ENCODE assay signal across 16 cellular contexts in the genomic region with DNA sequence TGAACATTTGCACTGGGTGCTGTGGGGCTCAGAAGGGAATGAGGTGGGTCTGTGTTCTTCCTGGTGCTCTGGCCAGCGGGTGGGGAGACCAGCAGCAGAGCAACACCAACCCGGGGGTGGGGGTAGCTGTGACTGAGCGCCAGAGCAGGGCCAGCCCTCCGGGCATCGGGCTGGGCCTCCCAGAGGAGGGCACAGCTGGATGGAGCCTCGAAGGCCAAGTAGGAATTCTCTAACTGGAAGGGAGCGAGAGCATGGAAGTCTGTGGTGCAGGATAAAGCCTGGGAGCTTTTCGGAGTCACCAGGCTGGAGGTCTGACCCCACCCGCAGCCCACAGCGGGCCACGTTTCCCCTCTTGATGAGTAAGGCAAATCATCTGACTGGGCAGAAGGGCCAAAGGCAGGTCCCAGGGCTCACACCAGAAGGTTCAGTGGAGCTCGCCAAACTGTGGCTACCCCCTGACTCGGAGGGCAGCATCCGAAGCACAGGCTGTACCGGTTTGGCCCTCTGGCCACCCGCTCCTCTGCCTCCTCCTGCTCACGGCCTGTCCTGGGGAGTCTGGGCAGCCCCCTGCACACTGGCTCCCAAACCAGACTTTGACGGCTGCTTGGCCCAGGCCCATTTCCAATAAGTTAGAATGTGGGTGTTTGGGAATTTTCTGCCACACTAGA. TPM values are rescaled to one million over a fixed set of nuclear protein-coding genes. Genes with fewer than 3 reads are reported as not detected.
DNase-seq lines count a peak whose midpoint lies in the region; ATAC-seq, FAIRE-seq and TF ChIP-seq lines count a peak whose summit lies in the region.
"Had no signal": no experiment of that assay in that cellular context is flagged by ENCODE, and none has a peak within 500 bp of the region (broad histone marks: within the 10 kb centered on the region; RNA-seq: fewer than 3 reads in every experiment).

No MANE protein-coding gene starts in this region.

- 66 to 83% methylated on average over 10 to 18 of the region's 18 CpGs for WGBS in body of pancreas, 2 donors
- WGBS in pancreas, 2 donors: 80 to 82% methylated on average over 18 of the region's 18 CpGs

- TF ChIP-seq CTCF in body of pancreas (IDR thresholded peaks at IDR 0.05) (no peak), left ventricle myocardium inferior (IDR thresholded peaks at IDR 0.05; ENCODE audit: borderline replicate concordance) (no peak), pancreas (IDR thresholded peaks at IDR 0.05) (no peak), uterus (IDR thresholded peaks at IDR 0.05) (no peak)

- no peaks in the 10 kb centered on the region for H3K27me3 ChIP-seq in body of pancreas
- peaks cover 6% of the 10 kb centered on the region for H3K27me3 ChIP-seq in left ventricle myocardium inferior (ENCODE audit: low read depth)
- H3K27me3 ChIP-seq in pancreas: no peaks in the 10 kb centered on the region
- H3K27me3 ChIP-seq in uterus: no peaks in the 10 kb centered on the region

- TF ChIP-seq POLR2A in body of pancreas (IDR thresholded peaks at IDR 0.05): no peak
- TF ChIP-seq POLR2A in uterus (IDR thresholded peaks at IDR 0.05): peak in 1 of 2 donors; percentile 10

- no peaks in the 10 kb centered on the region for H3K4me1 ChIP-seq in body of pancreas
- H3K4me1 ChIP-seq in left ventricle myocardium inferior: peaks cover 47% of the 10 kb centered on the region
- no peaks in the 10 kb centered on the region for H3K4me1 ChIP-seq in pancreas
- H3K4me1 ChIP-seq in uterus: peaks cover 23 to 28% of the 10 kb centered on the region in 2 donors
- H3K4me1 ChIP-seq: foreskin keratinocyte had no signal

- DNase-seq in body of pancreas: peak in 2 of 4 donors; percentile 33 to 51
- DNase-seq in left ventricle myocardium inferior: peak; percentile 69
- no peak for DNase-seq in pancreas
- peak; percentile 75 to 78 for DNase-seq in uterus
- no peak for DNase-seq in DMS79 (lab: John Stamatoyannopoulos, UW)
- no peak for DNase-seq in putamen (ENCODE audit: low spot score)
- DNase-seq: activated CD4-positive, alpha-beta T cell treated with anti-CD3 and anti-CD28 coated beads for 36 hours; activated effector memory CD4-positive, alpha-beta T cell treated with anti-CD3 and anti-CD28 coated beads, Interleukin-2, amount 50 U/mL, for 16 hours; foreskin keratinocyte; islet precursor cell; NCI-H345; stimulated activated CD4-positive, alpha-beta T cell treated with anti-CD3 and anti-CD28 coated beads, Interleukin-2, amount 100 ng/mL, for 48 hours; stimulated activated naive B cell treated with anti-CD40 and anti-IgM and Interleukin-4, amounts not matched to agents 10 μg/mL and 1 μg/mL and 100 μg/mL, for 72 hours had no signal

- H3K36me3 ChIP-seq in body of pancreas (replicated peaks in 1 of 2; ENCODE audit: insufficient read depth in 1 of 2, low read depth in 2 of 2) (no peaks in the 10 kb centered on the region), left ventricle myocardium inferior (no peaks in the 10 kb centered on the region), pancreas (no peaks in the 10 kb centered on the region), uterus (no peaks in the 10 kb centered on the region)

- no peak for FAIRE-seq in pancreas (lab: Jason Lieb, UNC)

- H3K27ac ChIP-seq in body of pancreas (peak overlapping the region in 2 of 4 donors; percentile 13 to 36), left ventricle myocardium inferior (replicated peaks) (peak overlapping the region; percentile 86), pancreas (peak overlapping the region in 1 of 4 donors; percentile 37), uterus (peak overlapping the region; percentile 91 to 92)
- H3K27ac ChIP-seq: foreskin keratinocyte had no signal

- intact Hi-C loops in body of pancreas (cut with DNase I): no loop called here
- intact Hi-C loops in left ventricle myocardium inferior (cut with micrococcal nuclease): no loop called here
- intact Hi-C loops in pancreas (cut with DNase I): no loop called here
- intact Hi-C loops in uterus (cut with DNase I; ENCODE audit: low total_unique reads): no loop called here

- H3K4me3 ChIP-seq in body of pancreas: no peak overlapping the region
- no peak overlapping the region for H3K4me3 ChIP-seq in left ventricle myocardium inferior
- H3K4me3 ChIP-seq in pancreas: no peak overlapping the region
- H3K4me3 ChIP-seq in uterus: no peak overlapping the region
- H3K4me3 ChIP-seq: GM23338 had no signal

- H3K9me3 ChIP-seq in body of pancreas: no peaks in the 10 kb centered on the region
- H3K9me3 ChIP-seq in left ventricle myocardium inferior (replicated peaks): no peaks in the 10 kb centered on the region
- H3K9me3 ChIP-seq in pancreas: no peaks in the 10 kb centered on the region
- no peaks in the 10 kb centered on the region for H3K9me3 ChIP-seq in uterus

- peak; percentile 30 for ATAC-seq in body of pancreas
- peak in 3 of 4 donors; percentile 27 to 49 (median 33) for ATAC-seq in pancreas
- ATAC-seq in GM18519 (IDR thresholded peaks at IDR 0.05; ENCODE audit: low FRiP score, unreplicated experiment): no peak
- ATAC-seq: activated CD4-positive, alpha-beta T cell treated with anti-CD3 and anti-CD28 coated beads for 36 hours; foreskin keratinocyte; stimulated activated naive B cell treated with anti-CD40 and anti-IgM and Interleukin-4, amounts not matched to agents 10 μg/mL and 1 μg/mL and 100 μg/mL, for 72 hours had no signal

RNA-seq across cellular contexts. Expression of a gene that starts 18.8 kb away (rescaled TPM):
- total RNA-seq in body of pancreas (not detected), left ventricle myocardium inferior (0.44 TPM), pancreas (not detected), uterus (under 1 TPM in 1 of 4 donors, not detected in 3; 0.24 TPM)
- under 1 TPM; 0.15 to 0.35 TPM for polyA plus RNA-seq in pancreas
- total RNA-seq: activated CD4-positive, alpha-beta T cell treated with anti-CD3 and anti-CD28 coated beads for 36 hours; foreskin keratinocyte; GM23338; T-helper 1 cell treated with Interleukin-12 subunit alpha and Interleukin-12 subunit beta and Interleukin-4 antibody, amounts not matched to agents 30 ng/mL and 1 ng/mL, for 36 hours had no signal
- polyA plus RNA-seq: foreskin keratinocyte, GM23338 had no signal

Comparison
In these comparisons a context has a peak if more than half of its experiments do, and no peak if none do; other contexts are left out.
1. DNase-seq: peak in left ventricle myocardium inferior (single experiment) and uterus (2 of 2); none in pancreas (0 of 6), DMS79 (single experiment) and putamen (single experiment).